Comparison of ENCODE assay signal across 8 cellular contexts in the genomic region with DNA sequence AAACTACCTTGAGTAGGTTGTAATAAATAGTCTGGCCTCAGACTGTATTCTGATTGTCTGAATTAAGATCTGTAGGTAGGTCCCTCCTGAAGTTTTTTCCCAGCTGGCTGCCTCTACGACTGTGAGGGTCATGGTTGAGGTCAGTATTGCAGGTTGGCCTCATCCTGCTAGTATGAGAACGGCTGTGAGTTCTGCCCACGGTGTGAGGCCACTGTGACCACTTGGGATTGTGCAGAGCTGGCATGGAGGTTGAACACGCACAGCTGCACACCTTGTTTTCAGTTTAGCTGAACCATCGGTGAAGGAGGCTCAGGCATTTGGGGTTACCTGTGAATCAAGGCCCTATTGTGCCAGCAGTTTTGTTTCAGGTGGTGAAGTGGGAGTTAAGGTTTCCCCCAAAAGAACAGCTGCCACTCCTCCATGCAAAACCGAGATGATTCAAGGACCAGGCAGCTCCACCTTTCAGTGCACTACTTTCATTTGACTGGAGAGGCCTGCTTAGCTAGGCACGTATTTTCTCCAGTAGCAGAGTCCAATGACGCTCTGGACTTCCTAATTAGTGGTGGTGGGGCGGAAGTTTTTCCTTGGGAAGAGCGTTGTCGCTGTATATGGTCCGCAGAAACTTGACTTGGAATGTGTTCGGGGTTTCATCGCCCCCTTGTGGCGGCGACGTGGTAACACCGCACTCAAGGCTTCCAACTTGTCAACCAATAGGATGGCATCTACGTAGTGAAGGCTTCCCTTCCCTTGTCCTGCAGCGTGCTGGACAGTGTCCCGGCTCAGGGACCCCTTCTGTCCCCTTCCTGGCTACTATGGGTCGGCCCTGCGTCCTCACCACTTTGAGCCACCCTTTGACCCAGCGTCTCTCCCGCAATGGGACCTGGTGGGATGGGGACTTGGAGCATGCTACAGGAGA. TPM values are rescaled to one million over a fixed set of nuclear protein-coding genes. Genes with fewer than 3 reads are reported as not detected.
DNase-seq lines count a peak whose midpoint lies in the region; ATAC-seq and TF ChIP-seq lines count a peak whose summit lies in the region.

No MANE protein-coding gene starts in this region.

- no peak overlapping the region for H3K4me3 ChIP-seq in OCI-LY7 (ENCODE audit: low read depth, low read length, poor library complexity, severe bottlenecking)
- peak overlapping the region; percentile 14 to 17 for H3K4me3 ChIP-seq in gastroesophageal sphincter
- H3K4me3 ChIP-seq in neuronal stem cell (ENCODE audit: low read length in 2 of 2), result no peak overlapping the region
- no peak overlapping the region for H3K4me3 ChIP-seq in uterus

- no peaks in the 10 kb centered on the region for H3K9me2 ChIP-seq in OCI-LY7 (ENCODE audit: insufficient read depth, low read length)

- H3K27me3 ChIP-seq in gastroesophageal sphincter (no peaks in the 10 kb centered on the region), neuronal stem cell (ENCODE audit: control insufficient read depth in 3 of 3, insufficient read depth in 3 of 3, low read depth in 1 of 3, low read length in 3 of 3) (no peaks in the 10 kb centered on the region), uterus (no peaks in the 10 kb centered on the region)

- intact Hi-C loops in OCI-LY7 (cut with micrococcal nuclease; ENCODE audit: unreplicated experiment), result loop anchor here (1.0 kb wide), 1 partner anchor 77 kb away; no protein-coding TSS in a partner anchor
- intact Hi-C loops in uterus (cut with DNase I; ENCODE audit: low total_unique reads), result no loop called here

- no peak overlapping the region for H3K14ac ChIP-seq in neuronal stem cell (ENCODE audit: low read length)

- H2AK5ac ChIP-seq in neuronal stem cell (ENCODE audit: low read depth, low read length), result no peak overlapping the region

- DNase-seq in AML-193 (lab: John Stamatoyannopoulos, UW) (peak; percentile 2 to 20), OCI-LY7 (ENCODE audit: low spot score) (peak; percentile 45), neuronal stem cell (ENCODE audit: low spot score) (peak; percentile 64), uterus (peak; percentile 52 to 70)
- DNase-seq in activated naive CD4-positive, alpha-beta T cell treated with Interleukin-2 at 50 U/mL for 16 hours, result peak; percentile 45

- no peak overlapping the region for H3K4ac ChIP-seq in neuronal stem cell (ENCODE audit: low read length)

- CTCF ChIA-PET in OCI-LY7 (lab: Charles Lee; ENCODE audit: unreplicated experiment), result interaction anchor here (0.6 kb wide), 1 partner anchor 128 kb away, joined by 3 read pairs; no protein-coding TSS in a partner anchor

- no peak overlapping the region for H2BK5ac ChIP-seq in neuronal stem cell (ENCODE audit: low read length)

- peaks cover 34% of the 10 kb centered on the region for H3K36me3 ChIP-seq in OCI-LY7 (ENCODE audit: insufficient read depth, low read length)
- peaks cover 0 to 31% of the 10 kb centered on the region in 2 donors for H3K36me3 ChIP-seq in gastroesophageal sphincter
- H3K36me3 ChIP-seq in neuronal stem cell (replicated peaks in 1 of 2; ENCODE audit: control insufficient read depth in 2 of 2, insufficient read depth in 2 of 2, low read length in 2 of 2), result peaks cover 0 to 55% of the 10 kb centered on the region in 2 donors
- no peaks in the 10 kb centered on the region for H3K36me3 ChIP-seq in uterus

- TF ChIP-seq EP300 in gastroesophageal sphincter (IDR thresholded peaks at IDR 0.05), result no peak

- no peaks in the 10 kb centered on the region for H3K79me2 ChIP-seq in OCI-LY7 (ENCODE audit: insufficient read depth, low read depth, low read length)

- no peak overlapping the region for H2BK12ac ChIP-seq in neuronal stem cell (ENCODE audit: low read length)

- no peak overlapping the region for H2BK120ac ChIP-seq in neuronal stem cell (ENCODE audit: low read depth, low read length)

- H3K23ac ChIP-seq in neuronal stem cell (ENCODE audit: low read depth, low read length, poor library complexity), result no peak overlapping the region

- H3K4me1 ChIP-seq in OCI-LY7 (ENCODE audit: insufficient read depth, low read length, poor library complexity, severe bottlenecking), result no peaks in the 10 kb centered on the region
- peaks cover 0 to 19% (median 0%) of the 10 kb centered on the region in 3 donors for H3K4me1 ChIP-seq in gastroesophageal sphincter
- peaks cover 0 to 5% of the 10 kb centered on the region in 2 donors for H3K4me1 ChIP-seq in neuronal stem cell (ENCODE audit: control insufficient read depth in 2 of 2, insufficient read depth in 1 of 2, low read depth in 1 of 2, low read length in 2 of 2)
- no peaks in the 10 kb centered on the region for H3K4me1 ChIP-seq in uterus

- TF ChIP-seq CTCF in OCI-LY7 (conservative IDR thresholded peaks at IDR 0.05; ENCODE audit: low read length) (peak; percentile 75), gastroesophageal sphincter (IDR thresholded peaks at IDR 0.05) (peak; percentile 61 to 82 (median 76)), uterus (IDR thresholded peaks at IDR 0.05) (peak; percentile 55 to 71 (median 63))

- BruUV-seq in OCI-LY7 (replicated peaks; lab: Mats Ljungman, UMichigan), result no TSS peak

- H3K9me3 ChIP-seq in OCI-LY7 (ENCODE audit: low read length), result no peaks in the 10 kb centered on the region
- no peaks in the 10 kb centered on the region for H3K9me3 ChIP-seq in gastroesophageal sphincter
- no peaks in the 10 kb centered on the region for H3K9me3 ChIP-seq in neuronal stem cell (replicated peaks in 1 of 2; ENCODE audit: control insufficient read depth in 2 of 2, insufficient read depth in 1 of 2, low read depth in 1 of 2, low read length in 2 of 2)
- no peaks in the 10 kb centered on the region for H3K9me3 ChIP-seq in uterus

- POLR2A ChIA-PET in OCI-LY7 (lab: Charles Lee), result no interaction called here

- peak overlapping the region; percentile 65 for H4K8ac ChIP-seq in neuronal stem cell (ENCODE audit: low read depth, low read length)

- H3K18ac ChIP-seq in neuronal stem cell (ENCODE audit: low read length), result no peak overlapping the region

- no peak overlapping the region for H2AFZ ChIP-seq in OCI-LY7 (ENCODE audit: low read length)
- no peak overlapping the region for H2AFZ ChIP-seq in neuronal stem cell (ENCODE audit: low read length)

- no peak for TF ChIP-seq POLR2A in gastroesophageal sphincter (IDR thresholded peaks at IDR 0.05)
- TF ChIP-seq POLR2A in uterus (IDR thresholded peaks at IDR 0.05), result no peak

- ATAC-seq in GM18517 (IDR thresholded peaks at IDR 0.05; ENCODE audit: unreplicated experiment), result peak; percentile 85
- peak; percentile 86 for ATAC-seq in HG03342 (IDR thresholded peaks at IDR 0.05; ENCODE audit: unreplicated experiment)
- ATAC-seq in gastroesophageal sphincter, result peak; percentile 88

- H3K27ac ChIP-seq in OCI-LY7 (ENCODE audit: low read depth, low read length, poor library complexity, severe bottlenecking) (no peak overlapping the region), gastroesophageal sphincter (peak overlapping the region; percentile 45 to 78 (median 72)), neuronal stem cell (replicated peaks; ENCODE audit: low read length) (no peak overlapping the region), uterus (peak overlapping the region; percentile 54 to 55)

- no peaks in the 10 kb centered on the region for H3K79me1 ChIP-seq in neuronal stem cell (ENCODE audit: low read depth, low read length)

- no peaks in the 10 kb centered on the region for H4K20me1 ChIP-seq in OCI-LY7 (ENCODE audit: insufficient read depth, low read length)

- H2BK15ac ChIP-seq in neuronal stem cell (ENCODE audit: low read length), result no peak overlapping the region

- no peak overlapping the region for H4K91ac ChIP-seq in neuronal stem cell (ENCODE audit: low read depth, low read length, poor library complexity)

- no peak overlapping the region for H3K9ac ChIP-seq in neuronal stem cell (ENCODE audit: low read depth, low read length, poor library complexity)

- H3K4me2 ChIP-seq in OCI-LY7 (ENCODE audit: low read length) (no peak overlapping the region), neuronal stem cell (ENCODE audit: insufficient read depth, low read length, poor library complexity, severe bottlenecking) (peak overlapping the region; percentile 2)

- 0 to 12% methylated on average over 3 to 11 of the region's 25 CpGs for WGBS in gastroesophageal sphincter (ENCODE audit: low coverage in 1 of 2), 2 donors
- no CpG with 5 or more reads among the region's 25 CpGs for whole genome bisulfite sequencing in neuronal stem cell (ENCODE audit: extremely low coverage in 2 of 2, insufficient read length in 2 of 2, insufficient replicate concordance in 1 of 2), 2 donors

RNA-seq across cellular contexts. Expression of gene CMC4, which starts 13.8 kb away (rescaled TPM):
- 23.9 and 30.6 TPM in 2 replicates for total RNA-seq in OCI-LY7 (2014; rRNA removed; shearing (Covaris generic))
- total RNA-seq in OCI-LY7 (2022) (12.2 and 14.3 TPM in 2 replicates), gastroesophageal sphincter (10 to 100 TPM; 21.0 to 33.0 (median 23.6) TPM), uterus (10 to 100 TPM in 2 of 4 donors, 1 to 10 TPM in 2; 7.3 to 53.5 (median 12.2) TPM)
- 12.0 TPM for polyA plus RNA-seq in neuronal stem cell (2013, experiment 1 of 2)
- 12.8 TPM for polyA plus RNA-seq in neuronal stem cell (2013, experiment 2 of 2)

RNA-seq across cellular contexts. Expression of gene MTCP1, which starts 13.8 kb away (rescaled TPM):
- total RNA-seq in OCI-LY7 (2014; rRNA removed; shearing (Covaris generic)), result 13.4 and 16.9 TPM in 2 replicates
- total RNA-seq in OCI-LY7 (2022) (37.3 and 39.6 TPM in 2 replicates), gastroesophageal sphincter (1 to 10 TPM; 1.4 to 4.0 (median 1.9) TPM), uterus (10 to 100 TPM in 1 of 4 donors, 1 to 10 TPM in 1, under 1 TPM in 1, not detected in 1; 0.41 to 28.3 (median 6.4) TPM)
- 20.7 TPM for polyA plus RNA-seq in neuronal stem cell (2013, experiment 1 of 2)
- polyA plus RNA-seq in neuronal stem cell (2013, experiment 2 of 2), result 25.4 TPM

RNA-seq across cellular contexts. Expression of gene BRCC3, which starts 14.2 kb away (rescaled TPM):
- 11.9 and 12.1 TPM in 2 replicates for total RNA-seq in OCI-LY7 (2014; rRNA removed; shearing (Covaris generic))
- total RNA-seq in OCI-LY7 (2022) (23.5 and 25.8 TPM in 2 replicates), gastroesophageal sphincter (10 to 100 TPM; 12.3 to 18.6 (median 15.0) TPM), uterus (10 to 100 TPM in 2 of 4 donors, 1 to 10 TPM in 1, under 1 TPM in 1; 0.77 to 15.6 (median 8.8) TPM)
- polyA plus RNA-seq in neuronal stem cell (2013, experiment 1 of 2), result 15.2 TPM
- polyA plus RNA-seq in neuronal stem cell (2013, experiment 2 of 2), result 14.7 TPM

RNA-seq across cellular contexts. Expression of gene FUNDC2, which starts 30.5 kb away (rescaled TPM):
- 37.2 and 57.5 TPM in 2 replicates for total RNA-seq in OCI-LY7 (2014; rRNA removed; shearing (Covaris generic))
- 45.3 and 50.0 TPM in 2 replicates for total RNA-seq in OCI-LY7 (2022)
- 10 to 100 TPM; 67.8 to 96.3 (median 87.7) TPM for total RNA-seq in gastroesophageal sphincter
- polyA plus RNA-seq in neuronal stem cell (2013, experiment 1 of 2), result 85.6 TPM
- polyA plus RNA-seq in neuronal stem cell (2013, experiment 2 of 2), result 77.9 TPM
- total RNA-seq in uterus, result 100 to 1,000 TPM in 1 of 4 donors, 10 to 100 TPM in 3; 47.8 to 102 (median 70.7) TPM

RNA-seq across cellular contexts. Expression of gene F8, which starts 34.6 kb away (rescaled TPM):
- 0.47 and 0.95 TPM in 2 replicates for total RNA-seq in OCI-LY7 (2014; rRNA removed; shearing (Covaris generic))
- 1.7 and 2.1 TPM in 2 replicates for total RNA-seq in OCI-LY7 (2022)
- 10 to 100 TPM; 12.5 to 26.5 (median 19.1) TPM for total RNA-seq in gastroesophageal sphincter
- 1.4 TPM for polyA plus RNA-seq in neuronal stem cell (2013, experiment 1 of 2)
- 1.6 TPM for polyA plus RNA-seq in neuronal stem cell (2013, experiment 2 of 2)
- 10 to 100 TPM; 11.8 to 63.0 (median 28.5) TPM for total RNA-seq in uterus

Comparison
In these comparisons a context has a peak if more than half of its experiments do, and no peak if none do; other contexts are left out.
1. DNase-seq: peak in every context shown above with its lines; median percentile 64 in neuronal stem cell; 61 in uterus; 45 in OCI-LY7; 45 in activated naive CD4-positive, alpha-beta T cell treated with Interleukin-2 at 50 U/mL for 16 hours; 11 in AML-193.
2. H3K27ac ChIP-seq: peak in gastroesophageal sphincter (4 of 4) and uterus (2 of 2); none in OCI-LY7 (single experiment) and neuronal stem cell (single experiment).
3. H3K4me3 ChIP-seq: peak in gastroesophageal sphincter (2 of 2); none in OCI-LY7 (single experiment), neuronal stem cell (0 of 2) and uterus (0 of 2).
4. Peak in every context shown above with its lines, with median percentiles within 50 percentile points of each other: ATAC-seq and CTCF ChIP-seq.